ENCODE assay signal across 12 cellular contexts in the genomic region with DNA sequence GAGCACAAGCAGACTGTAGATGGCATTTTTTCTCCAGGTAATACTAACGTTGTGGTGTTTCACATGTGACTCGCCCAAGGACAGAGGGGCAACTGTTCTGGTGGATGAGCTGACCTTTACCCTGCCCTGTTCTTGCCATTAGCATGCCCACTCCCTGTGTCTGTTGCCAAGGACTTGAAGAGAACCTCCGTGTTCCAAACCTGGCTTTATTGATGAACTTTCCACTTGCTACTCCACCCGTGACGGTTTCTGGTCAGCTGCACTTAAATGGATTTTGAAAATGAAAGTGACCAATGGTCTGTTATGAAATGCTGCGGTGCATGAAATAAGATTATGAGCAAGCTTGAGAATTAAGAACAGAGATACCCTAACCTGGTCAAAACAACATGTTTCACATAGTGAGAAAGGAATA. TPM values are rescaled to one million over a fixed set of nuclear protein-coding genes. Genes with fewer than 3 reads are reported as not detected.
DNase-seq lines count a peak whose midpoint lies in the region; ATAC-seq and TF ChIP-seq lines count a peak whose summit lies in the region.
"Had no signal": no experiment of that assay in that cellular context is flagged by ENCODE, and none has a peak within 500 bp of the region (broad histone marks: within the 10 kb centered on the region; RNA-seq: fewer than 3 reads in every experiment).

No MANE protein-coding gene starts in this region.

- no peak overlapping the region for H3K4me3 ChIP-seq in GM06990 (replicated peaks; ENCODE audit: low read depth, low read length)
- H3K4me3 ChIP-seq in esophagus squamous epithelium: peak overlapping the region in 1 of 4 donors; percentile 22
- H3K4me3 ChIP-seq: uterus had no signal

- H3K27ac ChIP-seq in esophagus squamous epithelium: no peak overlapping the region
- H3K27ac ChIP-seq: uterus had no signal

- DNase-seq in GM06990 (ENCODE audit: extremely low read depth, insufficient read length) (peak; percentile 17), kidney glomerular epithelial cell (lab: John Stamatoyannopoulos, UW) (peak; percentile 55), AG20443 (ENCODE audit: low spot score) (no peak), NCI-H2196 (lab: John Stamatoyannopoulos, UW; ENCODE audit: unreplicated experiment) (no peak), esophagus squamous epithelium (lab: John Stamatoyannopoulos, UW) (no peak), COLO668 (lab: John Stamatoyannopoulos, UW; ENCODE audit: unreplicated experiment) (no peak)
- DNase-seq: central memory CD4-positive, alpha-beta T cell; stimulated activated CD4-positive, alpha-beta T cell treated with anti-CD3 and anti-CD28 coated beads, Interleukin-4, amount 100 ng/mL, for 24 hours; uterus had no signal

- H3K4me1 ChIP-seq in esophagus squamous epithelium: peaks cover 0 to 6% (median 4%) of the 10 kb centered on the region in 3 donors
- H3K4me1 ChIP-seq: uterus had no signal

- ATAC-seq in GM19467 (IDR thresholded peaks at IDR 0.05; ENCODE audit: unreplicated experiment): peak; percentile 45
- ATAC-seq in HG03159 (IDR thresholded peaks at IDR 0.05; ENCODE audit: unreplicated experiment): peak; percentile 58
- ATAC-seq: SK-N-SH treated with all-trans-retinoic acid at 6 μM for 48 hours had no signal

- WGBS in esophagus squamous epithelium, 2 donors: 68 to 87% methylated on average over 6 of the region's 6 CpGs

- H3K27me3 ChIP-seq in GM06990 (replicated peaks; ENCODE audit: control insufficient read depth, insufficient read depth, low read length): no peaks in the 10 kb centered on the region
- H3K27me3 ChIP-seq in esophagus squamous epithelium: no peaks in the 10 kb centered on the region
- H3K27me3 ChIP-seq: uterus had no signal

- no peak for TF ChIP-seq CTCF in GM06990 (IDR thresholded peaks at IDR 0.05; ENCODE audit: insufficient read depth, low read length, poor library complexity, severe bottlenecking)
- no peak for TF ChIP-seq CTCF in esophagus squamous epithelium (IDR thresholded peaks at IDR 0.05)

- peaks cover 7% of the 10 kb centered on the region for H3K36me3 ChIP-seq in GM06990 (ENCODE audit: control insufficient read depth, insufficient read depth, low read length)
- H3K36me3 ChIP-seq in esophagus squamous epithelium: peaks cover 0 to 25% (median 0%) of the 10 kb centered on the region in 3 donors
- H3K36me3 ChIP-seq: uterus had no signal

- intact Hi-C loops in esophagus squamous epithelium (cut with DNase I): no loop called here

- H3K9me3 ChIP-seq in esophagus squamous epithelium: no peaks in the 10 kb centered on the region
- H3K9me3 ChIP-seq: uterus had no signal

- TF ChIP-seq POLR2A in esophagus squamous epithelium (IDR thresholded peaks at IDR 0.05): no peak

RNA-seq across cellular contexts. Expression of gene LRRC4, which starts 30.4 kb away (rescaled TPM):
- 10 to 100 TPM in 1 of 4 donors, 1 to 10 TPM in 3; 2.9 to 11.1 (median 6.5) TPM for total RNA-seq in esophagus squamous epithelium

Comparison
In these comparisons a context has a peak if more than half of its experiments do, and no peak if none do; other contexts are left out.
1. DNase-seq: peak in GM06990 (single experiment) and kidney glomerular epithelial cell (single experiment); none in AG20443 (single experiment), NCI-H2196 (single experiment), esophagus squamous epithelium (single experiment) and COLO668 (single experiment).